Comparison of ENCODE assay signal across 2 cellular contexts in the genomic region with DNA sequence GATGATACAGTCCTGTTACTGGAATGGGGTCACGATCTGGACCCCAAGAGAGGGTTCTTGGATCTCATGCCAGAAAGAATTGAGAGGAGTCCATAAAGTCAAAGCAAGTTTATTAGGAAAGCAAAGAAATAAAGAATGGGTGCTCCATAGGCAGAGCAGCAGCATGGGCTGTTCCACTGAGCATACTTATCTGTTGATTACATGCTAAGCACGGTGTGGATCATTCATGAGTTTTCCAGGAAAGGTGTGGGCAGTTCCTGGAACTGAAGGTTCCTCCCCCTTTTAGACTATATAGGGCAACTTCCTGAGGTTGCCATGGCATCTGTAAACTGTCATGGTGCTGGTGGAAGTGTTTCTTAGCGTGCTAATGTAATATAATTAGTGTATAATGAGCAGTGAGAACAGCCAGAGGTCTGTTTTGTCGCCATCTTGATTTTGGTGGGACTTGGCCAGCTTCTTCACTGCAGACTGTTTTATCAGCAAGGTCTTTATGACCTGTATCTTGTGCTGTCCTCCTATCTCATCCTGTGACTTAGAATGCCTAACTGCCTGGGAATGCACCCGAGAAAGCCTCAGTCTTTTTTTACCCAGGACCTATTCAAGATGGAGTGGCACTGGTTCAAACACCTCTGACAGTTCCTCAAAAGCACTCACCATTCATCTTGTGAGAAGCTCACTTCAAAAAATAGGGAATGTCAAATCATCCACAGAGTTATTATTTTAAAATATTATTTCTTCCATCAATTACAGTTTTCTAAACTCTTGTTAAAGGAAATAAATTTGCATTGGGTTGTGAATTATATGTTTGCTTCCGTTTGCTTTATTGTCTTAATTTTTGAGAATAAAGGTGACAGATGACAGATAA.
TF ChIP-seq lines count a peak whose summit lies in the region.

No MANE protein-coding gene starts in this region.

TF ChIP-seq in neural cell, 6 proteins besides CTCF, POLR2A, EP300 and RAD21 (continued from another document):
- TF ChIP-seq MXI1 (conservative IDR thresholded peaks at IDR 0.05; ENCODE audit: poor library complexity, severe bottlenecking) (no peak), POLR2AphosphoS5 (IDR thresholded peaks at IDR 0.05) (no peak), SMC3 (conservative IDR thresholded peaks at IDR 0.05; ENCODE audit: poor library complexity) (no peak)
- TF ChIP-seq, protein P1, sequence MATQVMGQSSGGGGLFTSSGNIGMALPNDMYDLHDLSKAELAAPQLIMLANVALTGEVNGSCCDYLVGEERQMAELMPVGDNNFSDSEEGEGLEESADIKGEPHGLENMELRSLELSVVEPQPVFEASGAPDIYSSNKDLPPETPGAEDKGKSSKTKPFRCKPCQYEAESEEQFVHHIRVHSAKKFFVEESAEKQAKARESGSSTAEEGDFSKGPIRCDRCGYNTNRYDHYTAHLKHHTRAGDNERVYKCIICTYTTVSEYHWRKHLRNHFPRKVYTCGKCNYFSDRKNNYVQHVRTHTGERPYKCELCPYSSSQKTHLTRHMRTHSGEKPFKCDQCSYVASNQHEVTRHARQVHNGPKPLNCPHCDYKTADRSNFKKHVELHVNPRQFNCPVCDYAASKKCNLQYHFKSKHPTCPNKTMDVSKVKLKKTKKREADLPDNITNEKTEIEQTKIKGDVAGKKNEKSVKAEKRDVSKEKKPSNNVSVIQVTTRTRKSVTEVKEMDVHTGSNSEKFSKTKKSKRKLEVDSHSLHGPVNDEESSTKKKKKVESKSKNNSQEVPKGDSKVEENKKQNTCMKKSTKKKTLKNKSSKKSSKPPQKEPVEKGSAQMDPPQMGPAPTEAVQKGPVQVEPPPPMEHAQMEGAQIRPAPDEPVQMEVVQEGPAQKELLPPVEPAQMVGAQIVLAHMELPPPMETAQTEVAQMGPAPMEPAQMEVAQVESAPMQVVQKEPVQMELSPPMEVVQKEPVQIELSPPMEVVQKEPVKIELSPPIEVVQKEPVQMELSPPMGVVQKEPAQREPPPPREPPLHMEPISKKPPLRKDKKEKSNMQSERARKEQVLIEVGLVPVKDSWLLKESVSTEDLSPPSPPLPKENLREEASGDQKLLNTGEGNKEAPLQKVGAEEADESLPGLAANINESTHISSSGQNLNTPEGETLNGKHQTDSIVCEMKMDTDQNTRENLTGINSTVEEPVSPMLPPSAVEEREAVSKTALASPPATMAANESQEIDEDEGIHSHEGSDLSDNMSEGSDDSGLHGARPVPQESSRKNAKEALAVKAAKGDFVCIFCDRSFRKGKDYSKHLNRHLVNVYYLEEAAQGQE (IDR thresholded peaks at IDR 0.05; ENCODE audit: borderline replicate concordance) = no peak

TF ChIP-seq in SK-N-SH treated with all-trans-retinoic acid at 6 μM for 48 hours, 23 proteins besides CTCF, POLR2A, EP300 and RAD21 (continued from another document):
- TF ChIP-seq, protein P2, sequence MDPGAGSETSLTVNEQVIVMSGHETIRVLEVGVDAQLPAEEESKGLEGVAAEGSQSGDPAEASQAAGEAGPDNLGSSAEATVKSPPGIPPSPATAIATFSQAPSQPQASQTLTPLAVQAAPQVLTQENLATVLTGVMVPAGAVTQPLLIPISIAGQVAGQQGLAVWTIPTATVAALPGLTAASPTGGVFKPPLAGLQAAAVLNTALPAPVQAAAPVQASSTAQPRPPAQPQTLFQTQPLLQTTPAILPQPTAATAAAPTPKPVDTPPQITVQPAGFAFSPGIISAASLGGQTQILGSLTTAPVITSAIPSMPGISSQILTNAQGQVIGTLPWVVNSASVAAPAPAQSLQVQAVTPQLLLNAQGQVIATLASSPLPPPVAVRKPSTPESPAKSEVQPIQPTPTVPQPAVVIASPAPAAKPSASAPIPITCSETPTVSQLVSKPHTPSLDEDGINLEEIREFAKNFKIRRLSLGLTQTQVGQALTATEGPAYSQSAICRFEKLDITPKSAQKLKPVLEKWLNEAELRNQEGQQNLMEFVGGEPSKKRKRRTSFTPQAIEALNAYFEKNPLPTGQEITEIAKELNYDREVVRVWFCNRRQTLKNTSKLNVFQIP (CRISPR knock-in tag; IDR thresholded peaks at IDR 0.05; ENCODE audit: borderline replicate concordance, low read depth) = no peak
- TF ChIP-seq CSDC2 (CRISPR knock-in tag; IDR thresholded peaks at IDR 0.05) (no peak), ZFP3 (CRISPR knock-in tag; IDR thresholded peaks at IDR 0.05) (no peak), ISL1 (CRISPR knock-in tag; IDR thresholded peaks at IDR 0.05) (no peak), RARB (CRISPR knock-in tag; IDR thresholded peaks at IDR 0.05) (no peak), ZNF8 (CRISPR knock-in tag; IDR thresholded peaks at IDR 0.05) (no peak), ZFP30 (CRISPR knock-in tag; IDR thresholded peaks at IDR 0.05) (no peak), ZC3H10 (CRISPR knock-in tag; IDR thresholded peaks at IDR 0.05) (no peak), ESRRG (CRISPR knock-in tag; IDR thresholded peaks at IDR 0.05) (no peak), ZNF70 (CRISPR knock-in tag; IDR thresholded peaks at IDR 0.05) (no peak), BACH2 (CRISPR knock-in tag; IDR thresholded peaks at IDR 0.05; ENCODE audit: borderline replicate concordance) (no peak), PPARA (CRISPR knock-in tag; IDR thresholded peaks at IDR 0.05; ENCODE audit: borderline replicate concordance) (no peak), TCF4 (CRISPR knock-in tag; IDR thresholded peaks at IDR 0.05; ENCODE audit: borderline replicate concordance) (no peak), ARNTL (CRISPR knock-in tag; IDR thresholded peaks at IDR 0.05; ENCODE audit: borderline replicate concordance, low read depth) (no peak), GLIS3 (CRISPR knock-in tag; IDR thresholded peaks at IDR 0.05) (no peak)
- TF ChIP-seq, protein P3, sequence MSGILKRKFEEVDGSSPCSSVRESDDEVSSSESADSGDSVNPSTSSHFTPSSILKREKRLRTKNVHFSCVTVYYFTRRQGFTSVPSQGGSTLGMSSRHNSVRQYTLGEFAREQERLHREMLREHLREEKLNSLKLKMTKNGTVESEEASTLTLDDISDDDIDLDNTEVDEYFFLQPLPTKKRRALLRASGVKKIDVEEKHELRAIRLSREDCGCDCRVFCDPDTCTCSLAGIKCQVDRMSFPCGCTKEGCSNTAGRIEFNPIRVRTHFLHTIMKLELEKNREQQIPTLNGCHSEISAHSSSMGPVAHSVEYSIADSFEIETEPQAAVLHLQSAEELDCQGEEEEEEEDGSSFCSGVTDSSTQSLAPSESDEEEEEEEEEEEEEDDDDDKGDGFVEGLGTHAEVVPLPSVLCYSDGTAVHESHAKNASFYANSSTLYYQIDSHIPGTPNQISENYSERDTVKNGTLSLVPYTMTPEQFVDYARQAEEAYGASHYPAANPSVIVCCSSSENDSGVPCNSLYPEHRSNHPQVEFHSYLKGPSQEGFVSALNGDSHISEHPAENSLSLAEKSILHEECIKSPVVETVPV (CRISPR knock-in tag; IDR thresholded peaks at IDR 0.05) = no peak
- TF ChIP-seq, protein P4, sequence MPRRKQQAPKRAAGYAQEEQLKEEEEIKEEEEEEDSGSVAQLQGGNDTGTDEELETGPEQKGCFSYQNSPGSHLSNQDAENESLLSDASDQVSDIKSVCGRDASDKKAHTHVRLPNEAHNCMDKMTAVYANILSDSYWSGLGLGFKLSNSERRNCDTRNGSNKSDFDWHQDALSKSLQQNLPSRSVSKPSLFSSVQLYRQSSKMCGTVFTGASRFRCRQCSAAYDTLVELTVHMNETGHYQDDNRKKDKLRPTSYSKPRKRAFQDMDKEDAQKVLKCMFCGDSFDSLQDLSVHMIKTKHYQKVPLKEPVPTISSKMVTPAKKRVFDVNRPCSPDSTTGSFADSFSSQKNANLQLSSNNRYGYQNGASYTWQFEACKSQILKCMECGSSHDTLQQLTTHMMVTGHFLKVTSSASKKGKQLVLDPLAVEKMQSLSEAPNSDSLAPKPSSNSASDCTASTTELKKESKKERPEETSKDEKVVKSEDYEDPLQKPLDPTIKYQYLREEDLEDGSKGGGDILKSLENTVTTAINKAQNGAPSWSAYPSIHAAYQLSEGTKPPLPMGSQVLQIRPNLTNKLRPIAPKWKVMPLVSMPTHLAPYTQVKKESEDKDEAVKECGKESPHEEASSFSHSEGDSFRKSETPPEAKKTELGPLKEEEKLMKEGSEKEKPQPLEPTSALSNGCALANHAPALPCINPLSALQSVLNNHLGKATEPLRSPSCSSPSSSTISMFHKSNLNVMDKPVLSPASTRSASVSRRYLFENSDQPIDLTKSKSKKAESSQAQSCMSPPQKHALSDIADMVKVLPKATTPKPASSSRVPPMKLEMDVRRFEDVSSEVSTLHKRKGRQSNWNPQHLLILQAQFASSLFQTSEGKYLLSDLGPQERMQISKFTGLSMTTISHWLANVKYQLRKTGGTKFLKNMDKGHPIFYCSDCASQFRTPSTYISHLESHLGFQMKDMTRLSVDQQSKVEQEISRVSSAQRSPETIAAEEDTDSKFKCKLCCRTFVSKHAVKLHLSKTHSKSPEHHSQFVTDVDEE (CRISPR knock-in tag; IDR thresholded peaks at IDR 0.05) = no peak
- TF ChIP-seq, protein P5, sequence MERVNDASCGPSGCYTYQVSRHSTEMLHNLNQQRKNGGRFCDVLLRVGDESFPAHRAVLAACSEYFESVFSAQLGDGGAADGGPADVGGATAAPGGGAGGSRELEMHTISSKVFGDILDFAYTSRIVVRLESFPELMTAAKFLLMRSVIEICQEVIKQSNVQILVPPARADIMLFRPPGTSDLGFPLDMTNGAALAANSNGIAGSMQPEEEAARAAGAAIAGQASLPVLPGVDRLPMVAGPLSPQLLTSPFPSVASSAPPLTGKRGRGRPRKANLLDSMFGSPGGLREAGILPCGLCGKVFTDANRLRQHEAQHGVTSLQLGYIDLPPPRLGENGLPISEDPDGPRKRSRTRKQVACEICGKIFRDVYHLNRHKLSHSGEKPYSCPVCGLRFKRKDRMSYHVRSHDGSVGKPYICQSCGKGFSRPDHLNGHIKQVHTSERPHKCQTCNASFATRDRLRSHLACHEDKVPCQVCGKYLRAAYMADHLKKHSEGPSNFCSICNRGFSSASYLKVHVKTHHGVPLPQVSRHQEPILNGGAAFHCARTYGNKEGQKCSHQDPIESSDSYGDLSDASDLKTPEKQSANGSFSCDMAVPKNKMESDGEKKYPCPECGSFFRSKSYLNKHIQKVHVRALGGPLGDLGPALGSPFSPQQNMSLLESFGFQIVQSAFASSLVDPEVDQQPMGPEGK (CRISPR knock-in tag; IDR thresholded peaks at IDR 0.05; ENCODE audit: borderline replicate concordance) = no peak
